21 cellular contexts compared by ENCODE assay signal in the genomic region with DNA sequence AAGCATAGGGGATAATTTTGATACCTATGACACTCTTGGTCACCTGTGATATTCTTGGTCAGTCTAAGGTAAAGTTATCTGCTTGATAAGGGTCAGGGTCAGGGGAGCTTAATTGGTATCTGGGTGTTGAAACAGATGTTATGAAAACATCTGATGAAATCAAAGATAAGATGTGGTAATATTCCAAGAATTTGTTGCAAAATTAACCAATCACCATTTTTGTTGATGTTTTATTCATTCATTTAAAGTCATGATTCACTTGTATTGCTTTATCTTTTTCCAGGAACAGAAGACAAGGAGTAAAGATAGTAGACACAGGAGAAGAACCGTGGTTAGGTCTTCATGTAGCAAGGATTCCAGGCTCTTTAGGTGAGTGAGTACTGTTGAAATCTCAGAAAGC.
"Had no signal": no experiment of that assay in that cellular context is flagged by ENCODE, and none has a peak within 500 bp of the region (broad histone marks: within the 10 kb centered on the region; RNA-seq: fewer than 3 reads in every experiment).

No MANE protein-coding gene starts in this region.

- H3K4me1 Mint-ChIP-seq: nephron progenitor cell; stimulated activated naive CD8-positive, alpha-beta T cell treated with anti-CD3 and anti-CD28 coated beads, Interleukin-15, amount 100 ng/mL, for 72 hours had no signal

- H3K27ac ChIP-seq: cardiac muscle cell, dorsolateral prefrontal cortex, left lung, psoas muscle, right lobe of liver, spleen, testis, upper lobe of left lung, VCaP had no signal

- H3K4me1 ChIP-seq: left lung, psoas muscle, right lobe of liver, spleen, testis, upper lobe of left lung had no signal

- H3K27me3 Mint-ChIP-seq: stimulated activated naive CD8-positive, alpha-beta T cell treated with anti-CD3 and anti-CD28 coated beads, Interleukin-15, amount 100 ng/mL, for 72 hours had no signal

- H3K27me3 ChIP-seq: cardiac muscle cell, dorsolateral prefrontal cortex, left lung, right lobe of liver, spleen, testis, upper lobe of left lung had no signal

- H3K4me3 ChIP-seq: cardiac muscle cell, dorsolateral prefrontal cortex, left lung, psoas muscle, right lobe of liver, spleen, testis, upper lobe of left lung had no signal

- H3K4me3 Mint-ChIP-seq: nephron progenitor cell; stimulated activated naive CD8-positive, alpha-beta T cell treated with anti-CD3 and anti-CD28 coated beads, Interleukin-15, amount 100 ng/mL, for 72 hours had no signal

- FAIRE-seq: frontal cortex, keratinocyte had no signal

- DNase-seq: activated CD4-positive, alpha-beta T cell treated with anti-CD3 and anti-CD28 coated beads for 1 hour; activated CD4-positive, alpha-beta T cell treated with anti-CD3 and anti-CD28 coated beads, Interleukin-2, amount 50 U/mL, for 4 hours; activated naive CD4-positive, alpha-beta T cell; activated T-cell treated with anti-CD3 and anti-CD28 coated beads for 4 hours; dorsolateral prefrontal cortex; left lung; mesendoderm; nephron progenitor cell; occipital lobe; psoas muscle; right lobe of liver; spleen; stimulated activated naive CD8-positive, alpha-beta T cell treated with anti-CD3 and anti-CD28 coated beads, Interleukin-15, amount 100 ng/mL, for 72 hours; testis; upper lobe of left lung had no signal

- H3K36me3 ChIP-seq: left lung, spleen, upper lobe of left lung had no signal

- ATAC-seq: esophagus mucosa; left lung; psoas muscle; right lobe of liver; SK-N-SH treated with all-trans-retinoic acid at 6 μM for 48 hours; stimulated activated naive CD8-positive, alpha-beta T cell treated with anti-CD3 and anti-CD28 coated beads, Interleukin-15, amount 100 ng/mL, for 72 hours had no signal

- H3K27ac Mint-ChIP-seq: nephron progenitor cell; stimulated activated naive CD8-positive, alpha-beta T cell treated with anti-CD3 and anti-CD28 coated beads, Interleukin-15, amount 100 ng/mL, for 72 hours had no signal

- H3K9me3 ChIP-seq: left lung, psoas muscle, right lobe of liver, spleen, testis, upper lobe of left lung had no signal
